1 cellular context compared by ENCODE assay signal in genomic region chr6:35218021-35218420, GRCh38.
TF ChIP-seq lines count a peak whose summit lies in the region.

No MANE protein-coding gene starts in this region.

TF ChIP-seq in endothelial cell of umbilical vein, 7 proteins besides CTCF, POLR2A, EP300 and RAD21:
- TF ChIP-seq, protein P1, sequence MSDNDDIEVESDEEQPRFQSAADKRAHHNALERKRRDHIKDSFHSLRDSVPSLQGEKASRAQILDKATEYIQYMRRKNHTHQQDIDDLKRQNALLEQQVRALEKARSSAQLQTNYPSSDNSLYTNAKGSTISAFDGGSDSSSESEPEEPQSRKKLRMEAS (IDR thresholded peaks at IDR 0.05; ENCODE audit: insufficient read depth, insufficient read length): no peak
- TF ChIP-seq EZH2 (IDR thresholded peaks at IDR 0.05; ENCODE audit: borderline replicate concordance, low read depth, low read length, severe bottlenecking) (no peak), MYC (IDR thresholded peaks at IDR 0.05; ENCODE audit: low read depth, low read length) (no peak), JUN (IDR thresholded peaks at IDR 0.05; ENCODE audit: borderline replicate concordance, insufficient read depth, insufficient read length, low read depth) (no peak), FOS (IDR thresholded peaks at IDR 0.05; ENCODE audit: borderline replicate concordance, insufficient read depth, low read length) (no peak), POLR2AphosphoS5 (IDR thresholded peaks at IDR 0.05; ENCODE audit: insufficient read depth, low read depth, low read length) (no peak), GATA2 (IDR thresholded peaks at IDR 0.05; ENCODE audit: insufficient read depth, insufficient read length, low read depth, low read length) (no peak)
